Comparison of ENCODE assay signal across 20 cellular contexts in the genomic region with DNA sequence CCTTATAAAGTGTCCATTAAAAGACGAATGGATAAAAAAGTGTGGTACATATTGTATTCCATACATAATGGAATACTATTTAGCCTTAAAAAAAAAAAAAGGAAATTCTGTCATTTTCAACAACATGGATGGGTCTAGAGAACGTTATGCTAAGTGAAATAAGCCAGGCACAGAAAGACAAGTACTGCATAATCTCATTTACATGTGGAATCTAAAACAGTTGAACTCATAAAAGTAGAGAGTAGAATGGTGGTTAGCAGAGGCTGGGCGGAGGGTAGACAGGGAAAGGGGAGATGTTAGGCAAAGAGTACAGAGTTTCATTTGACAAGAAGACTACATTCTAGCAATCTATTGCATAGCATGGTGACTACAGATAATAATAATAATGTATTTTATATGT. TPM values are rescaled to one million over a fixed set of nuclear protein-coding genes. Genes with fewer than 3 reads are reported as not detected.
A peak's percentile ranks its signal among the peaks of the same experiment; 100 is the strongest.
DNase-seq lines count a peak whose midpoint lies in the region; ATAC-seq and TF ChIP-seq lines count a peak whose summit lies in the region.
"Had no signal": no experiment of that assay in that cellular context is flagged by ENCODE, and none has a peak within 500 bp of the region (broad histone marks: within the 10 kb centered on the region; RNA-seq: fewer than 3 reads in every experiment).

No MANE protein-coding gene starts in this region.

- H3K27ac Mint-ChIP-seq in CD14-positive monocyte = peak overlapping the region; percentile 71 to 90 (median 83)
- peak overlapping the region; percentile 67 for H3K27ac Mint-ChIP-seq in activated B cell treated with CpG ODN at 0.5 μM for 24 hours

- DNase-seq in CD14-positive monocyte (ENCODE audit: low spot score) = no peak
- DNase-seq in GM06990 (ENCODE audit: extremely low read depth, insufficient read length) = no peak
- DNase-seq in activated B cell treated with CpG ODN at 0.5 μM for 24 hours = no peak
- DNase-seq in foreskin fibroblast = no peak
- DNase-seq: amniotic stem cell; Caco-2; caudate nucleus; effector CD8-positive, alpha-beta T cell; esophagus squamous epithelium; KG1; NCI-H1092; NCI-H2081; NCI-H524 treated with DMSO at 0.1 percent for 48 hours; ovary; right lobe of liver; stomach had no signal

- H3K4me3 ChIP-seq in GM06990 (replicated peaks; ENCODE audit: low read depth, low read length) (peak overlapping the region; percentile 32; the same call in 1 of the 2 replicates), mononuclear cell (ENCODE audit: low read length) (peak overlapping the region; percentile 73), foreskin fibroblast (ENCODE audit: low read depth in 1 of 2, low read length in 2 of 2) (no peak overlapping the region)
- H3K4me3 ChIP-seq: ovary had no signal

- H3K4me3 Mint-ChIP-seq in CD14-positive monocyte = peak overlapping the region; percentile 80 to 100
- peak overlapping the region; percentile 69 for H3K4me3 Mint-ChIP-seq in activated B cell treated with CpG ODN at 0.5 μM for 24 hours

- H3K27me3 Mint-ChIP-seq in CD14-positive monocyte (ENCODE audit: low read depth in 3 of 3) (peaks cover 0 to 5% (median 0%) of the 10 kb centered on the region in 3 donors), activated B cell treated with CpG ODN at 0.5 μM for 24 hours (no peaks in the 10 kb centered on the region)

- ATAC-seq in activated B cell treated with CpG ODN at 0.5 μM for 24 hours (ENCODE audit: low read depth) (no peak), HG03571 (IDR thresholded peaks at IDR 0.05; ENCODE audit: unreplicated experiment) (no peak), HG03342 (IDR thresholded peaks at IDR 0.05; ENCODE audit: unreplicated experiment) (no peak)
- ATAC-seq: HCT116 had no signal

- peaks cover 50% of the 10 kb centered on the region for H3K4me1 ChIP-seq in mononuclear cell (ENCODE audit: insufficient read depth, low read length)
- H3K4me1 ChIP-seq: Caco-2 had no signal

- no peaks in the 10 kb centered on the region for H3K9me3 ChIP-seq in mononuclear cell (ENCODE audit: low read depth, low read length)
- H3K9me3 ChIP-seq: Caco-2, esophagus squamous epithelium, ovary, right lobe of liver, stomach had no signal

- intact Hi-C loops in CD14-positive monocyte (cut with micrococcal nuclease) = loop anchor here in 1 of 2 donors (5.0 to 10.0 kb wide), 5 partner anchors 34 to 394 kb away; partner anchors contain the start of genes CERS2, SETDB1 and TNFAIP8L2
- intact Hi-C loops in activated B cell treated with CpG ODN at 0.5 μM for 24 hours (cut with micrococcal nuclease) = loop anchor here (10.0 kb wide), 1 partner anchor 198 kb away; no protein-coding TSS in a partner anchor

- TF ChIP-seq CTCF in CD14-positive monocyte (IDR thresholded peaks at IDR 0.05) = no peak
- TF ChIP-seq CTCF in GM06990 (IDR thresholded peaks at IDR 0.05; ENCODE audit: insufficient read depth, low read length, poor library complexity, severe bottlenecking) = no peak
- TF ChIP-seq CTCF in activated B cell treated with CpG ODN at 0.5 μM for 24 hours (IDR thresholded peaks at IDR 0.05) = no peak
- no peak for TF ChIP-seq CTCF in foreskin fibroblast (IDR thresholded peaks at IDR 0.05; ENCODE audit: low read depth, low read length)

- H3K9me3 Mint-ChIP-seq in CD14-positive monocyte (peaks cover 0 to 14% (median 1%) of the 10 kb centered on the region in 7 donors), activated B cell treated with CpG ODN at 0.5 μM for 24 hours (no peaks in the 10 kb centered on the region)

- POLR2A ChIA-PET in activated B cell treated with CpG ODN at 0.5 μM for 24 hours (lab: Charles Lee) = interaction anchor here (0.7 to 3.4 kb wide), 2 partner anchors 162 to 211 kb away, joined by 4 to 9 read pairs; partner anchors contain the start of gene CERS2

- H3K36me3 Mint-ChIP-seq in CD14-positive monocyte (peaks cover 51 to 65% of the 10 kb centered on the region in 2 donors), activated B cell treated with CpG ODN at 0.5 μM for 24 hours (ENCODE audit: low read depth) (peaks cover 55% of the 10 kb centered on the region)

- CTCF ChIA-PET in activated B cell treated with CpG ODN at 0.5 μM for 24 hours (lab: Charles Lee) = interaction anchor here (4.7 kb wide), 1 partner anchor 159 kb away, joined by 22 read pairs; no protein-coding TSS in a partner anchor

- peaks cover 1% of the 10 kb centered on the region for H3K36me3 ChIP-seq in GM06990 (ENCODE audit: control insufficient read depth, insufficient read depth, low read length)
- H3K36me3 ChIP-seq: esophagus squamous epithelium, ovary, right lobe of liver had no signal

- H3K4me1 Mint-ChIP-seq in CD14-positive monocyte (peaks cover 56% of the 10 kb centered on the region), activated B cell treated with CpG ODN at 0.5 μM for 24 hours (peaks cover 65% of the 10 kb centered on the region)

- no peaks in the 10 kb centered on the region for H3K27me3 ChIP-seq in GM06990 (replicated peaks; ENCODE audit: control insufficient read depth, insufficient read depth, low read length)
- H3K27me3 ChIP-seq in mononuclear cell (ENCODE audit: insufficient read depth, low read length) = no peaks in the 10 kb centered on the region
- H3K27me3 ChIP-seq: esophagus squamous epithelium, ovary, right lobe of liver, stomach had no signal

RNA-seq across cellular contexts. Expression of gene CTSS, which starts 2.6 kb away (rescaled TPM):
- polyA plus RNA-seq in CD14-positive monocyte = 1,000 to 10,000 TPM; 5,201 to 6,327 TPM
- total RNA-seq in activated B cell treated with CpG ODN at 0.5 μM for 24 hours (162 and 165 TPM in 2 replicates), mononuclear cell (1,898 TPM)

RNA-seq across cellular contexts. Expression of gene HORMAD1, which starts 42.3 kb away (rescaled TPM):
- under 1 TPM in 1 of 2 donors, not detected in 1; 0.48 TPM for polyA plus RNA-seq in CD14-positive monocyte
- total RNA-seq in activated B cell treated with CpG ODN at 0.5 μM for 24 hours (1.4 and 1.6 TPM in 2 replicates), mononuclear cell (3.3 TPM)
- total RNA-seq: Caco-2, ovary had no signal

RNA-seq across cellular contexts. Expression of gene CTSK, which starts 45.0 kb away (rescaled TPM):
- 1 to 10 TPM; 2.1 to 2.4 TPM for polyA plus RNA-seq in CD14-positive monocyte
- total RNA-seq in activated B cell treated with CpG ODN at 0.5 μM for 24 hours = 2.1 and 3.5 TPM in 2 replicates
- total RNA-seq in mononuclear cell = 8.1 TPM

Comparison
In these comparisons a context has a peak if more than half of its experiments do, and no peak if none do; other contexts are left out.
1. H3K4me3 ChIP-seq: peak in GM06990 (single experiment) and mononuclear cell (single experiment); none in foreskin fibroblast (0 of 2).
2. RNA of gene CTSS, which starts 2.6 kb away (total RNA-seq): 1,898 TPM in mononuclear cell (single experiment); 162 to 165 TPM in activated B cell treated with CpG ODN at 0.5 μM for 24 hours; every median in the first group is over 10 times any median in the second.